In genomic region chr12:41709463-41710285, GRCh38 we compare ENCODE assay signal across 1 cellular context.
TF ChIP-seq lines count a peak whose summit lies in the region.

No MANE protein-coding gene starts in this region.

TF ChIP-seq in WTC11, 78 proteins besides CTCF, POLR2A, EP300 and RAD21 (continued from another document):
- TF ChIP-seq ZNF512 (CRISPR knock-in tag; IDR thresholded peaks at IDR 0.05; ENCODE audit: borderline replicate concordance), result no peak
- TF ChIP-seq JUN (CRISPR knock-in tag; IDR thresholded peaks at IDR 0.05), result no peak
- no peak for TF ChIP-seq ERG (CRISPR knock-in tag; IDR thresholded peaks at IDR 0.05)
- no peak for TF ChIP-seq ZSCAN18 (CRISPR knock-in tag; IDR thresholded peaks at IDR 0.05)
- TF ChIP-seq ETV6 (CRISPR knock-in tag; IDR thresholded peaks at IDR 0.05), result no peak
- TF ChIP-seq MAX (CRISPR knock-in tag; IDR thresholded peaks at IDR 0.05), result no peak
TF ChIP-seq in WTC11: peak in this region for 0.
